In the genomic region with DNA sequence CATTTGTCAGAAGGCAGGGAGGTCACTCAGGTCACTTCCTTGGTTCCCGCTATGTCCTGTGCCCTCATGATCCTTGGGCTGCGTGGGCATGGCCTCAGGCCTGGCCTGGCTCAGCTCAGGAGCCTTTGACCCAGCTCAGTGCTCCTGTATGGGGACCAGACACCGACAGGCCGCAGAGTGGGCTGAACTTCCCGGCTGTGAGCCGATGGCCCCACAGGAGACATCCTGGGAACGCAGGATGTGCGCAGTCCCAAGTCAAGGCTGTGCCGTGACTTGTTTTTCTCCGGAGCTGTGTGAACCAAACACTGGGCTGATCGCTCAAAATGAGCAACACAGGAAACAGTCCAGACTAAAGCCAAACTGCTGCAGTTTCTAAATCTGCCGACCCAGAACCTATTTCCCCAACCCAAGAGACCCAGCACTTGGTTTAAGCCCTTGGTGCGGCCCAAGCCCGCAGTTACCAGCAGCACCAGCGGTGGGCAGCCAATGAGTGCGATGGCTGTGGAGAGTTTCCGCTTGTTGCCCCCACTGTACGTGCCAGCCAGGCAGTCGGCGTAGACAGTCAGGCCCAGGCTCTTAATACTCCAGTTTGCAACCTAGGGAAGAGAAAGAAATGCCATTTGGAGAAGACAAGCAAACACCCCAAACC, we compare ENCODE assay signal across 1 cellular context.
TF ChIP-seq lines count a peak whose summit lies in the region.

No MANE protein-coding gene starts in this region.

TF ChIP-seq in GM23338, 12 proteins besides CTCF, POLR2A, EP300 and RAD21 (continued from another document):
- TF ChIP-seq, protein P1, sequence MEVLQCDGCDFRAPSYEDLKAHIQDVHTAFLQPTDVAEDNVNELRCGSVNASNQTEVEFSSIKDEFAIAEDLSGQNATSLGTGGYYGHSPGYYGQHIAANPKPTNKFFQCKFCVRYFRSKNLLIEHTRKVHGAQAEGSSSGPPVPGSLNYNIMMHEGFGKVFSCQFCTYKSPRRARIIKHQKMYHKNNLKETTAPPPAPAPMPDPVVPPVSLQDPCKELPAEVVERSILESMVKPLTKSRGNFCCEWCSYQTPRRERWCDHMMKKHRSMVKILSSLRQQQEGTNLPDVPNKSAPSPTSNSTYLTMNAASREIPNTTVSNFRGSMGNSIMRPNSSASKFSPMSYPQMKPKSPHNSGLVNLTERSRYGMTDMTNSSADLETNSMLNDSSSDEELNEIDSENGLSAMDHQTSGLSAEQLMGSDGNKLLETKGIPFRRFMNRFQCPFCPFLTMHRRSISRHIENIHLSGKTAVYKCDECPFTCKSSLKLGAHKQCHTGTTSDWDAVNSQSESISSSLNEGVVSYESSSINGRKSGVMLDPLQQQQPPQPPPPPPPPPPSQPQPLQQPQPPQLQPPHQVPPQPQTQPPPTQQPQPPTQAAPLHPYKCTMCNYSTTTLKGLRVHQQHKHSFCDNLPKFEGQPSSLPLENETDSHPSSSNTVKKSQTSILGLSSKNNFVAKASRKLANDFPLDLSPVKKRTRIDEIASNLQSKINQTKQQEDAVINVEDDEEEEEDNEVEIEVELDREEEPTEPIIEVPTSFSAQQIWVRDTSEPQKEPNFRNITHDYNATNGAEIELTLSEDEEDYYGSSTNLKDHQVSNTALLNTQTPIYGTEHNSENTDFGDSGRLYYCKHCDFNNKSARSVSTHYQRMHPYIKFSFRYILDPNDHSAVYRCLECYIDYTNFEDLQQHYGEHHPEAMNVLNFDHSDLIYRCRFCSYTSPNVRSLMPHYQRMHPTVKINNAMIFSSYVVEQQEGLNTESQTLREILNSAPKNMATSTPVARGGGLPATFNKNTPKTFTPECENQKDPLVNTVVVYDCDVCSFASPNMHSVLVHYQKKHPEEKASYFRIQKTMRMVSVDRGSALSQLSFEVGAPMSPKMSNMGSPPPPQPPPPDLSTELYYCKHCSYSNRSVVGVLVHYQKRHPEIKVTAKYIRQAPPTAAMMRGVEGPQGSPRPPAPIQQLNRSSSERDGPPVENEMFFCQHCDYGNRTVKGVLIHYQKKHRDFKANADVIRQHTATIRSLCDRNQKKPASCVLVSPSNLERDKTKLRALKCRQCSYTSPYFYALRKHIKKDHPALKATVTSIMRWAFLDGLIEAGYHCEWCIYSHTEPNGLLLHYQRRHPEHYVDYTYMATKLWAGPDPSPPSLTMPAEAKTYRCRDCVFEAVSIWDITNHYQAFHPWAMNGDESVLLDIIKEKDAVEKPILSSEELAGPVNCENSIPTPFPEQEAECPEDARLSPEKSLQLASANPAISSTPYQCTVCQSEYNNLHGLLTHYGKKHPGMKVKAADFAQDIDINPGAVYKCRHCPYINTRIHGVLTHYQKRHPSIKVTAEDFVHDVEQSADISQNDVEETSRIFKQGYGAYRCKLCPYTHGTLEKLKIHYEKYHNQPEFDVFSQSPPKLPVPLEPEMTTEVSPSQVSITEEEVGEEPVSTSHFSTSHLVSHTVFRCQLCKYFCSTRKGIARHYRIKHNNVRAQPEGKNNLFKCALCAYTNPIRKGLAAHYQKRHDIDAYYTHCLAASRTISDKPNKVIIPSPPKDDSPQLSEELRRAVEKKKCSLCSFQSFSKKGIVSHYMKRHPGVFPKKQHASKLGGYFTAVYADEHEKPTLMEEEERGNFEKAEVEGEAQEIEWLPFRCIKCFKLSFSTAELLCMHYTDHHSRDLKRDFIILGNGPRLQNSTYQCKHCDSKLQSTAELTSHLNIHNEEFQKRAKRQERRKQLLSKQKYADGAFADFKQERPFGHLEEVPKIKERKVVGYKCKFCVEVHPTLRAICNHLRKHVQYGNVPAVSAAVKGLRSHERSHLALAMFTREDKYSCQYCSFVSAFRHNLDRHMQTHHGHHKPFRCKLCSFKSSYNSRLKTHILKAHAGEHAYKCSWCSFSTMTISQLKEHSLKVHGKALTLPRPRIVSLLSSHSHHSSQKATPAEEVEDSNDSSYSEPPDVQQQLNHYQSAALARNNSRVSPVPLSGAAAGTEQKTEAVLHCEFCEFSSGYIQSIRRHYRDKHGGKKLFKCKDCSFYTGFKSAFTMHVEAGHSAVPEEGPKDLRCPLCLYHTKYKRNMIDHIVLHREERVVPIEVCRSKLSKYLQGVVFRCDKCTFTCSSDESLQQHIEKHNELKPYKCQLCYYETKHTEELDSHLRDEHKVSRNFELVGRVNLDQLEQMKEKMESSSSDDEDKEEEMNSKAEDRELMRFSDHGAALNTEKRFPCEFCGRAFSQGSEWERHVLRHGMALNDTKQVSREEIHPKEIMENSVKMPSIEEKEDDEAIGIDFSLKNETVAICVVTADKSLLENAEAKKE (CRISPR knock-in tag; IDR thresholded peaks at IDR 0.05) = no peak
- TF ChIP-seq EZH2 (IDR thresholded peaks at IDR 0.05; ENCODE audit: low read depth, unreplicated experiment) (no peak), NANOG (IDR thresholded peaks at IDR 0.05; ENCODE audit: borderline replicate concordance) (no peak)
